In genomic region chr6:109002100-109002697, GRCh38 we compare ENCODE assay signal across 10 cellular contexts.
DNase-seq lines count a peak whose midpoint lies in the region; ATAC-seq and TF ChIP-seq lines count a peak whose summit lies in the region.
"Had no signal": no experiment of that assay in that cellular context is flagged by ENCODE, and none has a peak within 500 bp of the region (broad histone marks: within the 10 kb centered on the region; RNA-seq: fewer than 3 reads in every experiment).

No MANE protein-coding gene starts in this region.

- H3K27ac Mint-ChIP-seq in T-helper 17 cell: peak overlapping the region; percentile 29

- no peak overlapping the region for H3K27ac ChIP-seq in fibroblast of lung (ENCODE audit: insufficient read depth, low read length)
- H3K27ac ChIP-seq in muscle layer of colon (ENCODE audit: low read depth, low read length): peak overlapping the region; percentile 46
- peak overlapping the region; percentile 20 for H3K27ac ChIP-seq in upper lobe of right lung

- peaks cover 2% of the 10 kb centered on the region for H3K79me2 ChIP-seq in fibroblast of lung (ENCODE audit: control insufficient read depth, insufficient read depth, low read length)

- H3K4me3 ChIP-seq in fibroblast of lung (replicated peaks in 1 of 4; ENCODE audit: control extremely low read depth in 1 of 4, insufficient read depth in 1 of 4, low read depth in 3 of 4, low read length in 4 of 4): no peak overlapping the region
- no peak overlapping the region for H3K4me3 ChIP-seq in muscle layer of colon (ENCODE audit: low read depth in 1 of 2, low read length in 2 of 2)
- no peak overlapping the region for H3K4me3 ChIP-seq in upper lobe of right lung

- no peaks in the 10 kb centered on the region for H4K20me1 ChIP-seq in fibroblast of lung (ENCODE audit: control insufficient read depth, extremely low read depth, insufficient read depth, low read length)

- H2AFZ ChIP-seq in fibroblast of lung (ENCODE audit: low read length): no peak overlapping the region

- intact Hi-C loops in upper lobe of right lung (cut with DNase I): no loop called here

- H3K9ac ChIP-seq in fibroblast of lung (ENCODE audit: insufficient read depth, low read length): no peak overlapping the region
- H3K9ac ChIP-seq in muscle layer of colon (ENCODE audit: low read length): no peak overlapping the region

- DNase-seq in T-helper 17 cell (no peak), fibroblast of lung (ENCODE audit: low read depth in 2 of 2) (peak; percentile 23 to 69), upper lobe of right lung (no peak), iPS-NIHi11 (ENCODE audit: low spot score) (no peak)
- DNase-seq: activated CD4-positive, alpha-beta T cell treated with anti-CD3 and anti-CD28 coated beads, Interleukin-2, amount 50 U/mL, for 4 hours; naive B cell had no signal

- TF ChIP-seq CTCF in fibroblast of lung (conservative IDR thresholded peaks at IDR 0.05 in 1 of 2, IDR thresholded peaks at IDR 0.05 in 1 of 2; ENCODE audit: low read depth in 1 of 2, low read length in 2 of 2): no peak
- no peak for TF ChIP-seq CTCF in upper lobe of right lung (IDR thresholded peaks at IDR 0.05)

- H3K4me1 Mint-ChIP-seq in T-helper 17 cell: peaks cover 36% of the 10 kb centered on the region

- H3K4me2 ChIP-seq in fibroblast of lung (ENCODE audit: extremely low read depth, insufficient read depth, low read length): peak overlapping the region; percentile 8

- no peaks in the 10 kb centered on the region for H3K9me3 ChIP-seq in T-helper 17 cell (ENCODE audit: control insufficient read depth, low read length, poor library complexity, severe bottlenecking)
- no peaks in the 10 kb centered on the region for H3K9me3 ChIP-seq in fibroblast of lung (ENCODE audit: control insufficient read depth, insufficient read depth, low read depth, low read length)
- H3K9me3 ChIP-seq in muscle layer of colon (ENCODE audit: low read length): no peaks in the 10 kb centered on the region
- no peaks in the 10 kb centered on the region for H3K9me3 ChIP-seq in upper lobe of right lung

- H3K4me3 Mint-ChIP-seq in T-helper 17 cell: no peak overlapping the region

- no peaks in the 10 kb centered on the region for H3K27me3 ChIP-seq in fibroblast of lung (ENCODE audit: control insufficient read depth, insufficient read depth, low read length)
- no peaks in the 10 kb centered on the region for H3K27me3 ChIP-seq in muscle layer of colon (ENCODE audit: control insufficient read depth in 1 of 2, insufficient read depth in 2 of 2, low read length in 2 of 2)
- H3K27me3 ChIP-seq in upper lobe of right lung: no peaks in the 10 kb centered on the region

- no peaks in the 10 kb centered on the region for H3K4me1 ChIP-seq in fibroblast of lung (ENCODE audit: control insufficient read depth, extremely low read depth, insufficient read depth, low read length)
- peaks cover 19% of the 10 kb centered on the region for H3K4me1 ChIP-seq in muscle layer of colon (ENCODE audit: insufficient read depth, low read length)
- peaks cover 43% of the 10 kb centered on the region for H3K4me1 ChIP-seq in upper lobe of right lung

- ATAC-seq in T-helper 17 cell (no peak), upper lobe of right lung (peak; percentile 68), GM21367 (IDR thresholded peaks at IDR 0.05; ENCODE audit: unreplicated experiment) (no peak), HG03521 (IDR thresholded peaks at IDR 0.05; ENCODE audit: unreplicated experiment) (no peak)
- ATAC-seq: HCT116 had no signal

- H3K36me3 ChIP-seq in fibroblast of lung (ENCODE audit: control insufficient read depth, insufficient read depth, low read length): peaks cover 2% of the 10 kb centered on the region
- H3K36me3 ChIP-seq in muscle layer of colon (ENCODE audit: insufficient read depth, low read length): peaks cover 21% of the 10 kb centered on the region
- H3K36me3 ChIP-seq in upper lobe of right lung: peaks cover 35% of the 10 kb centered on the region

- H3K27me3 Mint-ChIP-seq in T-helper 17 cell: no peaks in the 10 kb centered on the region
- H3K27me3 Mint-ChIP-seq: naive B cell had no signal

- H3K36me3 Mint-ChIP-seq in T-helper 17 cell (ENCODE audit: low read depth): peaks cover 7% of the 10 kb centered on the region

Comparison
In these comparisons a context has a peak if more than half of its experiments do, and no peak if none do; other contexts are left out.
1. DNase-seq: peak in fibroblast of lung (2 of 2); none in T-helper 17 cell (0 of 3), upper lobe of right lung (single experiment) and iPS-NIHi11 (single experiment).